In the genomic region with DNA sequence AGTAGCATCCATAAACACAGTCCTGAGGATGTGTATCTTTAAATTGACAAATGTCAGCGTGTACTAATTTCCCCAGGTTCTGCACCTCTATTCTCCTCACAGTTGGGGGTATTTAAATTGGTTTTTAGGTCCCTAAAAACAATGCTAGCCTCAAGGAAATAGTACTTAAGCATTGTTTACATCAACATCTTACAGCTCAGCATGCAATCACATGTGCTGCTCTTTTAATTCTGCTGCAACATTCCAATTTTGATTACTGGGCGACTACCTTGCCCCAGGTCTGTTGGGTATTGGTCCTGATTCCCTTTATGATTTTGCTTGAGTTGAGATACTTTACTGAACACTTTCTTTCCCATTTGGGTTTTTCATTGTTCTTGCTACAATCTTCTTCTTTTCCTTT, we compare ENCODE assay signal across 35 cellular contexts.
"Had no signal": no experiment of that assay in that cellular context is flagged by ENCODE, and none has a peak within 500 bp of the region (broad histone marks: within the 10 kb centered on the region; RNA-seq: fewer than 3 reads in every experiment).

No MANE protein-coding gene starts in this region.

- H3K4me3 ChIP-seq: colonic mucosa, dorsolateral prefrontal cortex, esophagus muscularis mucosa, gastrocnemius medialis, heart left ventricle had no signal

- H3K4me3 Mint-ChIP-seq: activated CD4-positive, alpha-beta memory T cell treated with anti-CD3 and anti-CD28 coated beads for 36 hours; activated CD4-positive, alpha-beta T cell treated with anti-CD3 and anti-CD28 coated beads for 36 hours; activated CD4-positive, alpha-beta T cell treated with anti-CD3 and anti-CD28 coated beads, Interleukin-2, amount 10 ng/mL, durations not matched to agents 24 days and 14 days; activated naive CD8-positive, alpha-beta T cell; activated T-cell treated with anti-CD3 and anti-CD28 coated beads, Interleukin-2, amount 50 U/mL, for 4 hours; activated T-helper 17 cell treated with anti-CD3 and anti-CD28 coated beads, Interleukin-2, amount 50 U/mL, for 72 hours; dendritic cell treated with granulocyte-macrophage colony-stimulating factor and Interleukin-4, amounts not matched to agents 40 ng/mL and 50 ng/mL, for 4 days; T-helper 17 cell; T-helper 2 cell treated with Interferon-gamma antibody and Interleukin-4, amounts not matched to agents 5 μg/mL and 100 μg/mL, for 36 hours had no signal

- H3K27ac ChIP-seq: brain microvascular endothelial cell, colonic mucosa, dorsolateral prefrontal cortex, esophagus muscularis mucosa, foreskin keratinocyte, gastrocnemius medialis, heart left ventricle, WERI-Rb-1 had no signal

- H3K4me1 ChIP-seq: colonic mucosa, esophagus muscularis mucosa, foreskin keratinocyte, gastrocnemius medialis, heart left ventricle had no signal

- H3K36me3 ChIP-seq: brain microvascular endothelial cell, colonic mucosa, esophagus muscularis mucosa, gastrocnemius medialis, heart left ventricle, WERI-Rb-1 had no signal

- H3K27ac Mint-ChIP-seq: activated CD4-positive, alpha-beta memory T cell treated with anti-CD3 and anti-CD28 coated beads for 36 hours; activated CD4-positive, alpha-beta T cell treated with anti-CD3 and anti-CD28 coated beads for 36 hours; activated CD4-positive, alpha-beta T cell treated with anti-CD3 and anti-CD28 coated beads, Interleukin-2, amount 10 ng/mL, durations not matched to agents 24 days and 14 days; activated naive CD8-positive, alpha-beta T cell; activated T-helper 17 cell treated with anti-CD3 and anti-CD28 coated beads, Interleukin-2, amount 50 U/mL, for 72 hours; dendritic cell treated with granulocyte-macrophage colony-stimulating factor and Interleukin-4, amounts not matched to agents 40 ng/mL and 50 ng/mL, for 4 days; T-helper 17 cell; T-helper 2 cell treated with Interferon-gamma antibody and Interleukin-4, amounts not matched to agents 5 μg/mL and 100 μg/mL, for 36 hours had no signal

- H3K9me3 Mint-ChIP-seq: activated CD4-positive, alpha-beta memory T cell treated with anti-CD3 and anti-CD28 coated beads for 36 hours; activated CD4-positive, alpha-beta T cell treated with anti-CD3 and anti-CD28 coated beads, Interleukin-2, amount 10 ng/mL, durations not matched to agents 24 days and 14 days; activated T-cell treated with anti-CD3 and anti-CD28 coated beads, Interleukin-2, amount 50 U/mL, for 4 hours; activated T-helper 17 cell treated with anti-CD3 and anti-CD28 coated beads, Interleukin-2, amount 50 U/mL, for 72 hours; dendritic cell treated with granulocyte-macrophage colony-stimulating factor and Interleukin-4, amounts not matched to agents 40 ng/mL and 50 ng/mL, for 4 days; T-helper 2 cell treated with Interferon-gamma antibody and Interleukin-4, amounts not matched to agents 5 μg/mL and 100 μg/mL, for 36 hours had no signal

- H3K27me3 ChIP-seq: brain microvascular endothelial cell, colonic mucosa, esophagus muscularis mucosa, foreskin keratinocyte, gastrocnemius medialis, heart left ventricle had no signal

- FAIRE-seq: astrocyte had no signal

- DNase-seq: activated CD4-positive, alpha-beta memory T cell treated with anti-CD3 and anti-CD28 coated beads for 36 hours; activated CD4-positive, alpha-beta T cell treated with anti-CD3 and anti-CD28 coated beads for 36 hours; activated CD4-positive, alpha-beta T cell treated with anti-CD3 and anti-CD28 coated beads, Interleukin-2, amount 10 ng/mL, durations not matched to agents 24 days and 14 days; activated CD4-positive, CD25-positive, alpha-beta regulatory T cell; activated CD4-positive, CD25-positive, alpha-beta regulatory T cell treated with anti-CD3 and anti-CD28 coated beads, Interleukin-2, amount 50 U/mL, for 72 hours; activated CD8-positive, alpha-beta memory T cell treated with anti-CD3 and anti-CD28 coated beads, Interleukin-2, amount 50 U/mL, for 48 hours; activated effector memory CD4-positive, alpha-beta T cell treated with Interleukin-2 at 50 U/mL for 16 hours; activated gamma-delta T cell treated with Interleukin-2 at 50 U/mL for 16 hours; activated naive CD4-positive, alpha-beta T cell treated with anti-CD3 and anti-CD28 coated beads, Interleukin-2, amount 50 U/mL, for 16 hours; activated naive CD4-positive, alpha-beta T cell treated with Interleukin-2 at 50 U/mL for 16 hours; activated T-cell treated with anti-CD3 and anti-CD28 coated beads for 4 hours; activated T-cell treated with anti-CD3 and anti-CD28 coated beads, Interleukin-2, amount 50 U/mL, for 4 hours; amniotic stem cell; anterior cingulate cortex; brain microvascular endothelial cell; caudate nucleus; cerebellar nuclear complex; colonic mucosa; dorsolateral prefrontal cortex; effector memory CD4-positive, alpha-beta T cell; erythroblast; foreskin keratinocyte; gastrocnemius medialis; glutamatergic neuron; heart left ventricle; T-helper 1 cell; T-helper 17 cell; T1000; WERI-Rb-1 had no signal

- ATAC-seq: activated CD4-positive, alpha-beta T cell treated with anti-CD3 and anti-CD28 coated beads for 36 hours; activated T-cell treated with anti-CD3 and anti-CD28 coated beads, Interleukin-2, amount 50 U/mL, for 4 hours; activated T-helper 17 cell treated with anti-CD3 and anti-CD28 coated beads, Interleukin-2, amount 50 U/mL, for 72 hours; foreskin keratinocyte; gastrocnemius medialis; heart left ventricle; T-helper 17 cell had no signal

- H3K36me3 Mint-ChIP-seq: activated CD4-positive, alpha-beta memory T cell treated with anti-CD3 and anti-CD28 coated beads for 36 hours; activated naive CD8-positive, alpha-beta T cell had no signal

- H3K9me3 ChIP-seq: colonic mucosa, esophagus muscularis mucosa, gastrocnemius medialis, heart left ventricle had no signal

- H3K4me1 Mint-ChIP-seq: activated CD4-positive, alpha-beta T cell treated with anti-CD3 and anti-CD28 coated beads for 36 hours; activated CD4-positive, alpha-beta T cell treated with anti-CD3 and anti-CD28 coated beads, Interleukin-2, amount 10 ng/mL, durations not matched to agents 24 days and 14 days; activated T-helper 17 cell treated with anti-CD3 and anti-CD28 coated beads, Interleukin-2, amount 50 U/mL, for 72 hours had no signal
